ENCODE assay signal across 9 cellular contexts in genomic region chr20:62953839-62954703, GRCh38. TPM values are rescaled to one million over a fixed set of nuclear protein-coding genes. Genes with fewer than 3 reads are reported as not detected.
DNase-seq lines count a peak whose midpoint lies in the region; ATAC-seq, FAIRE-seq and TF ChIP-seq lines count a peak whose summit lies in the region.
"Had no signal": no experiment of that assay in that cellular context is flagged by ENCODE, and none has a peak within 500 bp of the region (broad histone marks: within the 10 kb centered on the region; RNA-seq: fewer than 3 reads in every experiment).

No MANE protein-coding gene starts in this region.

- H3K36me3 Mint-ChIP-seq in activated T-helper 2 cell treated with anti-CD3 and anti-CD28 coated beads, Interferon-gamma antibody, Interleukin-2, Interleukin-4, amounts not matched to agents 10 μg/mL and 5 μg/mL and 100 μg/mL, durations not matched to agents 14 hours and 24 hours and 36 hours (ENCODE audit: low read depth), result peaks cover 24% of the 10 kb centered on the region

- peaks cover 51% of the 10 kb centered on the region for H4K20me1 ChIP-seq in BLaER1
- peaks cover 31% of the 10 kb centered on the region for H4K20me1 ChIP-seq in OCI-LY3 (ENCODE audit: insufficient read depth, low read length)

- H3K4me3 ChIP-seq in BLaER1 (peak overlapping the region; percentile 76), OCI-LY3 (ENCODE audit: low read length) (peak overlapping the region; percentile 95), upper lobe of right lung (peak overlapping the region; percentile 39)

- TF ChIP-seq CTCF in OCI-LY3 (IDR thresholded peaks at IDR 0.05; ENCODE audit: low read depth, low read length) (no peak), upper lobe of right lung (IDR thresholded peaks at IDR 0.05) (no peak)

- FAIRE-seq in frontal cortex (lab: Jason Lieb, UNC), result no peak

- ATAC-seq in HG03378 (IDR thresholded peaks at IDR 0.05; ENCODE audit: unreplicated experiment) (peak; percentile 55), upper lobe of right lung (peak; percentile 84)

- no peaks in the 10 kb centered on the region for H3K27me3 Mint-ChIP-seq in activated T-helper 2 cell treated with anti-CD3 and anti-CD28 coated beads, Interferon-gamma antibody, Interleukin-2, Interleukin-4, amounts not matched to agents 10 μg/mL and 5 μg/mL and 100 μg/mL, durations not matched to agents 14 hours and 24 hours and 36 hours (ENCODE audit: low read depth)

- H3K4me3 Mint-ChIP-seq in activated T-helper 2 cell treated with anti-CD3 and anti-CD28 coated beads, Interferon-gamma antibody, Interleukin-2, Interleukin-4, amounts not matched to agents 10 μg/mL and 5 μg/mL and 100 μg/mL, durations not matched to agents 14 hours and 24 hours and 36 hours (ENCODE audit: low read depth), result peak overlapping the region; percentile 74

- peaks cover 2% of the 10 kb centered on the region for H3K9me3 Mint-ChIP-seq in activated T-helper 2 cell treated with anti-CD3 and anti-CD28 coated beads, Interferon-gamma antibody, Interleukin-2, Interleukin-4, amounts not matched to agents 10 μg/mL and 5 μg/mL and 100 μg/mL, durations not matched to agents 14 hours and 24 hours and 36 hours

- H3K4me2 ChIP-seq in BLaER1 (peak overlapping the region; percentile 100), OCI-LY3 (ENCODE audit: low read length) (peak overlapping the region; percentile 100)

- H3K9me3 ChIP-seq in BLaER1 (peaks cover 4% of the 10 kb centered on the region; the same call in 1 of the 2 replicates), OCI-LY3 (ENCODE audit: insufficient read depth, low read length) (no peaks in the 10 kb centered on the region), upper lobe of right lung (no peaks in the 10 kb centered on the region)

- H3K4me1 ChIP-seq in BLaER1 (peaks cover 87% of the 10 kb centered on the region), OCI-LY3 (ENCODE audit: low read length) (peaks cover 19% of the 10 kb centered on the region), upper lobe of right lung (peaks cover 30% of the 10 kb centered on the region)

- no peak overlapping the region for H2AFZ ChIP-seq in OCI-LY3 (ENCODE audit: low read depth, low read length)

- H3K27me3 ChIP-seq in BLaER1, result no peaks in the 10 kb centered on the region
- no peaks in the 10 kb centered on the region for H3K27me3 ChIP-seq in OCI-LY3 (ENCODE audit: low read depth, low read length)
- H3K27me3 ChIP-seq in upper lobe of right lung, result no peaks in the 10 kb centered on the region

- H3K36me3 ChIP-seq in BLaER1, result peaks cover 52% of the 10 kb centered on the region
- peaks cover 41% of the 10 kb centered on the region for H3K36me3 ChIP-seq in OCI-LY3 (replicated peaks; ENCODE audit: low read depth, low read length)
- peaks cover 2% of the 10 kb centered on the region for H3K36me3 ChIP-seq in upper lobe of right lung

- peak overlapping the region; percentile 87 for H3K27ac Mint-ChIP-seq in activated T-helper 2 cell treated with anti-CD3 and anti-CD28 coated beads, Interferon-gamma antibody, Interleukin-2, Interleukin-4, amounts not matched to agents 10 μg/mL and 5 μg/mL and 100 μg/mL, durations not matched to agents 14 hours and 24 hours and 36 hours

- DNase-seq in GM19240 (ENCODE audit: insufficient read length, low spot score) (peak; percentile 94), frontal cortex (ENCODE audit: low spot score in 2 of 2) (peak; percentile 68 to 69), nucleus accumbens (lab: John Stamatoyannopoulos, UW) (peak in 45 of 56 donors; percentile 2 to 72 (median 33)), upper lobe of right lung (peak; percentile 89)
- DNase-seq in activated T-helper 2 cell treated with anti-CD3 and anti-CD28 coated beads, Interferon-gamma antibody, Interleukin-2, Interleukin-4, amounts not matched to agents 10 μg/mL and 5 μg/mL and 100 μg/mL, durations not matched to agents 14 hours and 24 hours and 36 hours (ENCODE audit: low spot score), result peak; percentile 65

- H3K4me1 Mint-ChIP-seq in activated T-helper 2 cell treated with anti-CD3 and anti-CD28 coated beads, Interferon-gamma antibody, Interleukin-2, Interleukin-4, amounts not matched to agents 10 μg/mL and 5 μg/mL and 100 μg/mL, durations not matched to agents 14 hours and 24 hours and 36 hours (ENCODE audit: low read depth), result peaks cover 13% of the 10 kb centered on the region

- H3K9ac ChIP-seq in BLaER1, result peak overlapping the region; percentile 92
- H3K9ac ChIP-seq in OCI-LY3 (ENCODE audit: low read length), result peak overlapping the region; percentile 95

- peak overlapping the region; percentile 96 for H3K27ac ChIP-seq in BLaER1
- H3K27ac ChIP-seq in OCI-LY3 (ENCODE audit: low read length), result peak overlapping the region; percentile 93
- H3K27ac ChIP-seq in upper lobe of right lung, result peak overlapping the region; percentile 83

- peaks cover 60% of the 10 kb centered on the region for H3K79me2 ChIP-seq in OCI-LY3 (ENCODE audit: low read length)

- intact Hi-C loops in activated T-helper 2 cell treated with anti-CD3 and anti-CD28 coated beads, Interferon-gamma antibody, Interleukin-2, Interleukin-4, amounts not matched to agents 10 μg/mL and 5 μg/mL and 100 μg/mL, durations not matched to agents 14 hours and 24 hours and 36 hours (cut with micrococcal nuclease), result loop anchor here (2.0 kb wide), 2 partner anchors 15 to 53 kb away; partner anchors contain the start of gene GID8
- intact Hi-C loops in upper lobe of right lung (cut with DNase I), result no loop called here

RNA-seq across cellular contexts. Expression of gene SLC17A9, which starts 1.6 kb away (rescaled TPM):
- 20.2 and 21.4 TPM in 2 replicates for total RNA-seq in activated T-helper 2 cell treated with anti-CD3 and anti-CD28 coated beads, Interferon-gamma antibody, Interleukin-2, Interleukin-4, amounts not matched to agents 10 μg/mL and 5 μg/mL and 100 μg/mL, durations not matched to agents 14 hours and 24 hours and 36 hours
- total RNA-seq in frontal cortex (under 0.01 TPM), upper lobe of right lung (15.2 TPM)
- total RNA-seq: HT1080 had no signal

RNA-seq across cellular contexts. Expression of gene GID8, which starts 16.1 kb away (rescaled TPM):
- total RNA-seq in activated T-helper 2 cell treated with anti-CD3 and anti-CD28 coated beads, Interferon-gamma antibody, Interleukin-2, Interleukin-4, amounts not matched to agents 10 μg/mL and 5 μg/mL and 100 μg/mL, durations not matched to agents 14 hours and 24 hours and 36 hours, result 50.5 and 53.7 TPM in 2 replicates
- total RNA-seq in frontal cortex (57.1 TPM), upper lobe of right lung (27.4 TPM)

RNA-seq across cellular contexts. Expression of gene DIDO1, which starts 27.8 kb away (rescaled TPM):
- 57.9 and 59.8 TPM in 2 replicates for total RNA-seq in activated T-helper 2 cell treated with anti-CD3 and anti-CD28 coated beads, Interferon-gamma antibody, Interleukin-2, Interleukin-4, amounts not matched to agents 10 μg/mL and 5 μg/mL and 100 μg/mL, durations not matched to agents 14 hours and 24 hours and 36 hours
- 37.5 TPM for total RNA-seq in frontal cortex
- total RNA-seq in upper lobe of right lung, result 55.5 TPM

RNA-seq across cellular contexts. Expression of gene BHLHE23, which starts 52.7 kb away (rescaled TPM):
- total RNA-seq in activated T-helper 2 cell treated with anti-CD3 and anti-CD28 coated beads, Interferon-gamma antibody, Interleukin-2, Interleukin-4, amounts not matched to agents 10 μg/mL and 5 μg/mL and 100 μg/mL, durations not matched to agents 14 hours and 24 hours and 36 hours, result not detected in 2 replicates
- total RNA-seq in frontal cortex (not detected), upper lobe of right lung (not detected)
- total RNA-seq: HT1080 had no signal

Comparison
In these comparisons a context has a peak if more than half of its experiments do, and no peak if none do; other contexts are left out.
1. Peak in every context shown above with its lines: DNase-seq, ATAC-seq, H3K4me3 ChIP-seq and H3K27ac ChIP-seq.
2. H3K4me3 ChIP-seq: peak in every context shown above with its lines; median percentile 95 in OCI-LY3; 76 in BLaER1; 39 in upper lobe of right lung.
3. DNase-seq: peak in every context shown above with its lines; median percentile 94 in GM19240; 89 in upper lobe of right lung; 68 in frontal cortex; 65 in activated T-helper 2 cell treated with anti-CD3 and anti-CD28 coated beads, Interferon-gamma antibody, Interleukin-2, Interleukin-4, amounts not matched to agents 10 μg/mL and 5 μg/mL and 100 μg/mL, durations not matched to agents 14 hours and 24 hours and 36 hours; 33 in nucleus accumbens.
4. RNA of gene SLC17A9, which starts 1.6 kb away (total RNA-seq): 20.2 to 21.4 TPM in activated T-helper 2 cell treated with anti-CD3 and anti-CD28 coated beads, Interferon-gamma antibody, Interleukin-2, Interleukin-4, amounts not matched to agents 10 μg/mL and 5 μg/mL and 100 μg/mL, durations not matched to agents 14 hours and 24 hours and 36 hours and 15.2 TPM in upper lobe of right lung (single experiment); under 0.01 TPM in frontal cortex (single experiment); every median in the first group is over 10 times any median in the second.